Comparison of ENCODE assay signal across 17 cellular contexts in the genomic region with DNA sequence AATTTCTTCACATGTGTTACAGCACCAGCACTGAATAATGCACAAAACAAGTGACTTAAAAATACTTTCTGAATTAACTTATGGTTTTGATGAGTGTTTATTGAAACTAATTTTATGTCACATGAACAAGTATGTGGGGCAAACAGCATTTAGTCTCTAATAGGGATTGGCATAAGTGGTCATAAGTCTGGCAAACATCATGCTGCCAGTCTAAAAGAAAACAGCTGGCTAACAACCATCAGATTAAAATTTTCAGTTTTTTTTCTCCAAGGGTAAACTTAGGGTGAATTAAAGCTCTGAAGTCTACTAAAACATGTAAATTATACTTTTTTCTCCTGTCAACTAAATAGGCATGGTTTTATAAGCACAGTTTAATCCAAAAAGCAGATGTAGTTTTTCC.
A peak's percentile ranks its signal among the peaks of the same experiment; 100 is the strongest.
DNase-seq lines count a peak whose midpoint lies in the region; ATAC-seq and TF ChIP-seq lines count a peak whose summit lies in the region.
"Had no signal": no experiment of that assay in that cellular context is flagged by ENCODE, and none has a peak within 500 bp of the region (broad histone marks: within the 10 kb centered on the region; RNA-seq: fewer than 3 reads in every experiment).

No MANE protein-coding gene starts in this region.

- no peak overlapping the region for H3K4me2 ChIP-seq in SK-N-SH
- H3K4me2 ChIP-seq: GM23338 had no signal

- no peak overlapping the region for H3K4me3 ChIP-seq in SK-N-SH (ENCODE audit: low read depth in 2 of 2, low read length in 1 of 2)
- H3K4me3 ChIP-seq: GM12878, GM23338 had no signal

- CTCF ChIA-PET in SK-N-SH (lab: Yijun Ruan, JAX): no interaction called here

- H3K9me3 ChIP-seq in SK-N-SH: no peaks in the 10 kb centered on the region; the same call in 1 of the 2 replicates

- H3K27ac ChIP-seq in SK-N-SH (ENCODE audit: low read depth in 2 of 2, low read length in 1 of 2): peak overlapping the region in 1 of 2 experiments; percentile 77; a peak in 2 of 4 replicates

- no peaks in the 10 kb centered on the region for H3F3A ChIP-seq in SK-N-SH (replicated peaks; ENCODE audit: insufficient read depth)

- no peaks in the 10 kb centered on the region for H3K36me3 ChIP-seq in SK-N-SH (replicated peaks in 1 of 2; ENCODE audit: control insufficient read depth in 1 of 2, insufficient read depth in 2 of 2, low read length in 1 of 2)

- TF ChIP-seq CTCF in SK-N-SH (IDR thresholded peaks at IDR 0.05): no peak

- no peak for ATAC-seq in HG03520 (IDR thresholded peaks at IDR 0.05; ENCODE audit: unreplicated experiment)
- ATAC-seq: GM12878, GM23338, HCT116 had no signal

- TF ChIP-seq RAD21 in SK-N-SH (IDR thresholded peaks at IDR 0.05; ENCODE audit: low read length): no peak

- H3K4me1 ChIP-seq in SK-N-SH (ENCODE audit: control insufficient read depth in 1 of 2, insufficient read depth in 2 of 2, low read depth in 1 of 2, low read length in 1 of 2): peaks cover 4 to 10% of the 10 kb centered on the region in 2 experiments; a peak in 2 of 4 replicates

- no peaks in the 10 kb centered on the region for H3K27me3 ChIP-seq in SK-N-SH (ENCODE audit: insufficient read depth)

- no peak overlapping the region for H2AFZ ChIP-seq in SK-N-SH (ENCODE audit: low read depth)
- H2AFZ ChIP-seq: GM23338 had no signal

- DNase-seq in NCI-H446 treated with DMSO at 0.1 percent for 48 hours (lab: John Stamatoyannopoulos, UW) (peak; percentile 57), SK-N-SH (peak; percentile 11), epidermal melanocyte (ENCODE audit: insufficient read length, low spot score) (peak; percentile 16), SK-N-DZ (ENCODE audit: low spot score) (no peak)
- no peak for DNase-seq in stimulated activated CD4-positive, alpha-beta T cell treated with anti-CD3 and anti-CD28 coated beads, Interleukin-2, amount 100 ng/mL, for 48 hours
- DNase-seq: C1 segment of cervical spinal cord; Calu3; CD4-positive, alpha-beta memory T cell; COR-L47; DMS79; EL; GDM1; H9 had no signal

- peak in 1 of 2 experiments; percentile 90; a peak in 2 of 4 replicates for TF ChIP-seq EP300 in SK-N-SH (IDR thresholded peaks at IDR 0.05; ENCODE audit: borderline replicate concordance in 1 of 2, low read depth in 1 of 2, low read length in 1 of 2)

- no peaks in the 10 kb centered on the region for H4K20me1 ChIP-seq in SK-N-SH (ENCODE audit: insufficient read depth)

- POLR2A ChIA-PET in SK-N-SH (lab: Yijun Ruan, JAX): no interaction called here

- no peak overlapping the region for H3K9ac ChIP-seq in SK-N-SH

- H3K79me2 ChIP-seq in SK-N-SH (ENCODE audit: insufficient read depth): no peaks in the 10 kb centered on the region

- no peaks in the 10 kb centered on the region; the same call in 1 of the 2 replicates for H3K9me2 ChIP-seq in SK-N-SH

TF ChIP-seq in SK-N-SH, 30 proteins besides CTCF, POLR2A, EP300 and RAD21:
- TF ChIP-seq TCF12 (IDR thresholded peaks at IDR 0.05): peak; percentile 56
- no peak for TF ChIP-seq TEAD4 (IDR thresholded peaks at IDR 0.05; ENCODE audit: borderline replicate concordance, insufficient read depth)
- no peak for TF ChIP-seq IRF3 (IDR thresholded peaks at IDR 0.05; ENCODE audit: low read depth, low read length)
- TF ChIP-seq, protein P1, sequence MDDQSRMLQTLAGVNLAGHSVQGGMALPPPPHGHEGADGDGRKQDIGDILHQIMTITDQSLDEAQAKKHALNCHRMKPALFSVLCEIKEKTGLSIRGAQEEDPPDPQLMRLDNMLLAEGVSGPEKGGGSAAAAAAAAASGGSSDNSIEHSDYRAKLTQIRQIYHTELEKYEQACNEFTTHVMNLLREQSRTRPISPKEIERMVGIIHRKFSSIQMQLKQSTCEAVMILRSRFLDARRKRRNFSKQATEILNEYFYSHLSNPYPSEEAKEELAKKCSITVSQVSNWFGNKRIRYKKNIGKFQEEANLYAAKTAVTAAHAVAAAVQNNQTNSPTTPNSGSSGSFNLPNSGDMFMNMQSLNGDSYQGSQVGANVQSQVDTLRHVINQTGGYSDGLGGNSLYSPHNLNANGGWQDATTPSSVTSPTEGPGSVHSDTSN (IDR thresholded peaks at IDR 0.05): peak; percentile 30; the same call in 1 of the 2 replicates
- peak; percentile 29; the same call in 1 of the 2 replicates for TF ChIP-seq GATA2 (CRISPR knock-in tag; IDR thresholded peaks at IDR 0.05)
- peak; percentile 24; the same call in 1 of the 2 replicates for TF ChIP-seq RCOR1 (IDR thresholded peaks at IDR 0.05; ENCODE audit: low read length)
- TF ChIP-seq, protein P2, sequence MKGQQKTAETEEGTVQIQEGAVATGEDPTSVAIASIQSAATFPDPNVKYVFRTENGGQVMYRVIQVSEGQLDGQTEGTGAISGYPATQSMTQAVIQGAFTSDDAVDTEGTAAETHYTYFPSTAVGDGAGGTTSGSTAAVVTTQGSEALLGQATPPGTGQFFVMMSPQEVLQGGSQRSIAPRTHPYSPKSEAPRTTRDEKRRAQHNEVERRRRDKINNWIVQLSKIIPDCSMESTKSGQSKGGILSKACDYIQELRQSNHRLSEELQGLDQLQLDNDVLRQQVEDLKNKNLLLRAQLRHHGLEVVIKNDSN (IDR thresholded peaks at IDR 0.05; ENCODE audit: borderline replicate concordance, low read depth): no peak
TF ChIP-seq in SK-N-SH: peak in this region for 4.

Comparison
In these comparisons a context has a peak if more than half of its experiments do, and no peak if none do; other contexts are left out.
1. DNase-seq: peak in NCI-H446 treated with DMSO at 0.1 percent for 48 hours (single experiment), SK-N-SH (single experiment) and epidermal melanocyte (single experiment); none in SK-N-DZ (single experiment) and stimulated activated CD4-positive, alpha-beta T cell treated with anti-CD3 and anti-CD28 coated beads, Interleukin-2, amount 100 ng/mL, for 48 hours (0 of 2).